26 cellular contexts compared by ENCODE assay signal in the genomic region with DNA sequence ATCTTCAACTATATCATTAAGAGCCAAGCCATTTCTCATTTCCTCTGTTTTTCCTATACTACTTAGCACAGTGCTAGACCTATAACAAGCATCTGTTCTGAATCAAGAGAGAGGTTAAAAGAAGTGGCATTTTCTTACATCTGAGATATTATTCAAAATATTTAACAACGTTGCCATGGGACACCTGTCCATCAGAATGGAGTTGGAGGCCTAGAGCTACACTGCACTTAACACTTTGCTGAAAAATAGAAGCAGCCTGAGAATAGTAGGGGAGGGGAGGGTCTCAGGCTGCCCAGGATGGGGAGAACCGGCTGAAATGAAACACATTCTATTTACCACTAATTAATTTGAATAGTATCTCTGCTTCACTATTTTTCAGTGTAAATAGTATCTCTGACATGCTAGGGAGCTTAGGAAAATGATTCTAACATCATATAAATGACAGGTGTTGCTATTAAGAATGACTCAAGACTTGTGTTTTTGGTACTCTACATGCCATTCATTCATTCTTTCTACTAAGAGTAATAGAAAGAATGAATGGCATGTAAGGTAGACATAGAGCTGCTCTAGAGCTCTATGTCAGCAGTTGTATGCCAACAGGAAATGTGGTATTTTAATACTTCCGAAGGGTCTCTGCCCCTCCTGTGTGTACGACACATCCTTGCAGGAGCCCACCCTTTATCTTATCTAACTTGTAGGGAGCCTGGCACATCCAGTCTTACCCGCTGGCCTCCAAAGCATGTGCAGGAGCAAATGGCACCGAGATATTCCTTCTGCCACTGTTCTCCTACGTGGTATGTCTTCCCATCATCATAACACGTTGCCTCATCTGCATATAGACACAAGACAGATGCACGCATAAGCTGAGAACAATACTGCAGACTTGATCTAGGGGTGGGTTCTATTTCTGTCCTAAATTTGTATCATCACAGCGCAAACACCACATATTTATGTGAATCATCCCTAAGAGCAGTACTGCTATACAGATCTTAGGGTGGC. TPM values are rescaled to one million over a fixed set of nuclear protein-coding genes. Genes with fewer than 3 reads are reported as not detected.
DNase-seq lines count a peak whose midpoint lies in the region; ATAC-seq, FAIRE-seq and TF ChIP-seq lines count a peak whose summit lies in the region.
"Had no signal": no experiment of that assay in that cellular context is flagged by ENCODE, and none has a peak within 500 bp of the region (broad histone marks: within the 10 kb centered on the region; RNA-seq: fewer than 3 reads in every experiment).

No MANE protein-coding gene starts in this region.

- H3K9me3 ChIP-seq in fibroblast of lung (ENCODE audit: control insufficient read depth, insufficient read depth, low read depth, low read length) = no peaks in the 10 kb centered on the region
- H3K9me3 ChIP-seq: adrenal gland, gastrocnemius medialis, lower lobe of right lung, tibial artery had no signal

- H3K4me1 ChIP-seq in fibroblast of lung (ENCODE audit: control insufficient read depth, extremely low read depth, insufficient read depth, low read length) = peaks cover 3% of the 10 kb centered on the region
- H3K4me1 ChIP-seq: adrenal gland, gastrocnemius medialis, lower lobe of right lung, tibial artery had no signal

- H3K79me2 ChIP-seq in fibroblast of lung (ENCODE audit: control insufficient read depth, insufficient read depth, low read length) = no peaks in the 10 kb centered on the region

- TF ChIP-seq CTCF in WTC11 (IDR thresholded peaks at IDR 0.05) = no peak
- no peak for TF ChIP-seq CTCF in fibroblast of lung (conservative IDR thresholded peaks at IDR 0.05 in 1 of 2, IDR thresholded peaks at IDR 0.05 in 1 of 2; ENCODE audit: low read depth in 1 of 2, low read length in 2 of 2)
- TF ChIP-seq CTCF in progenitor cell of endocrine pancreas (IDR thresholded peaks at IDR 0.05; ENCODE audit: unreplicated experiment) = no peak
- TF ChIP-seq CTCF in type B pancreatic cell (conservative IDR thresholded peaks at IDR 0.05) = no peak

- H3K27me3 Mint-ChIP-seq in WTC11 (ENCODE audit: low read depth) (no peaks in the 10 kb centered on the region), progenitor cell of endocrine pancreas (no peaks in the 10 kb centered on the region), type B pancreatic cell (no peaks in the 10 kb centered on the region)
- H3K27me3 Mint-ChIP-seq: activated CD4-positive, alpha-beta memory T cell treated with anti-CD3 and anti-CD28 coated beads, Interleukin-2, amount 10 ng/mL, durations not matched to agents 7 days and 5 days; stimulated activated naive CD8-positive, alpha-beta T cell treated with anti-CD3 and anti-CD28 coated beads, Interleukin-15, Interleukin-2, amounts not matched to agents 100 ng/mL and 50 ng/mL, for 24 hours had no signal

- H3K4me3 Mint-ChIP-seq in WTC11 (no peak overlapping the region), progenitor cell of endocrine pancreas (ENCODE audit: low read depth) (no peak overlapping the region), type B pancreatic cell (no peak overlapping the region)
- H3K4me3 Mint-ChIP-seq: activated CD4-positive, alpha-beta memory T cell treated with anti-CD3 and anti-CD28 coated beads, Interleukin-2, amount 10 ng/mL, durations not matched to agents 7 days and 5 days; stimulated activated naive CD8-positive, alpha-beta T cell treated with anti-CD3 and anti-CD28 coated beads, Interleukin-15, Interleukin-2, amounts not matched to agents 100 ng/mL and 50 ng/mL, for 24 hours had no signal

- no peak overlapping the region for H3K4me2 ChIP-seq in fibroblast of lung (ENCODE audit: extremely low read depth, insufficient read depth, low read length)

- H3K36me3 ChIP-seq in fibroblast of lung (ENCODE audit: control insufficient read depth, insufficient read depth, low read length) = peaks cover 31% of the 10 kb centered on the region

- H3K9me3 Mint-ChIP-seq in WTC11 (no peaks in the 10 kb centered on the region), progenitor cell of endocrine pancreas (ENCODE audit: low read depth) (no peaks in the 10 kb centered on the region), type B pancreatic cell (no peaks in the 10 kb centered on the region)
- H3K9me3 Mint-ChIP-seq: activated CD4-positive, alpha-beta memory T cell treated with anti-CD3 and anti-CD28 coated beads, Interleukin-2, amount 10 ng/mL, durations not matched to agents 7 days and 5 days; stimulated activated naive CD8-positive, alpha-beta T cell treated with anti-CD3 and anti-CD28 coated beads, Interleukin-15, Interleukin-2, amounts not matched to agents 100 ng/mL and 50 ng/mL, for 24 hours had no signal

- H3K4me3 ChIP-seq in fibroblast of lung (replicated peaks in 1 of 4; ENCODE audit: control extremely low read depth in 1 of 4, insufficient read depth in 1 of 4, low read depth in 3 of 4, low read length in 4 of 4) = no peak overlapping the region
- H3K4me3 ChIP-seq: adrenal gland, gastrocnemius medialis, lower lobe of right lung, tibial artery had no signal

- no peaks in the 10 kb centered on the region for H3K4me1 Mint-ChIP-seq in WTC11
- H3K4me1 Mint-ChIP-seq in progenitor cell of endocrine pancreas (ENCODE audit: low read depth) = peaks cover 8% of the 10 kb centered on the region
- no peaks in the 10 kb centered on the region for H3K4me1 Mint-ChIP-seq in type B pancreatic cell (ENCODE audit: unreplicated experiment)
- H3K4me1 Mint-ChIP-seq: activated CD4-positive, alpha-beta memory T cell treated with anti-CD3 and anti-CD28 coated beads, Interleukin-2, amount 10 ng/mL, durations not matched to agents 7 days and 5 days had no signal

- H4K20me1 ChIP-seq in fibroblast of lung (ENCODE audit: control insufficient read depth, extremely low read depth, insufficient read depth, low read length) = no peaks in the 10 kb centered on the region

- ATAC-seq in WTC11 (no peak), HG02870 (IDR thresholded peaks at IDR 0.05; ENCODE audit: unreplicated experiment) (no peak)
- ATAC-seq: gastrocnemius medialis had no signal

- no peak overlapping the region for H3K27ac ChIP-seq in fibroblast of lung (ENCODE audit: insufficient read depth, low read length)
- H3K27ac ChIP-seq: adrenal gland, gastrocnemius medialis, HL-60, lower lobe of right lung, tibial artery had no signal

- peaks cover 62% of the 10 kb centered on the region for H3K36me3 Mint-ChIP-seq in WTC11
- H3K36me3 Mint-ChIP-seq in progenitor cell of endocrine pancreas (ENCODE audit: insufficient read depth) = peaks cover 59% of the 10 kb centered on the region
- H3K36me3 Mint-ChIP-seq in type B pancreatic cell = peaks cover 42% of the 10 kb centered on the region

- no peak overlapping the region for H2AFZ ChIP-seq in fibroblast of lung (ENCODE audit: low read length)

- no peaks in the 10 kb centered on the region for H3K27me3 ChIP-seq in fibroblast of lung (ENCODE audit: control insufficient read depth, insufficient read depth, low read length)
- H3K27me3 ChIP-seq: adrenal gland, gastrocnemius medialis, tibial artery had no signal

- CTCF ChIA-PET in WTC11 (lab: Charles Lee) = no interaction called here

- POLR2A ChIA-PET in WTC11 (lab: Charles Lee) = no interaction called here

- peak overlapping the region; percentile 33; the same call in 1 of the 2 replicates for H3K27ac Mint-ChIP-seq in WTC11
- H3K27ac Mint-ChIP-seq in progenitor cell of endocrine pancreas = peak overlapping the region; percentile 78
- H3K27ac Mint-ChIP-seq in type B pancreatic cell = no peak overlapping the region
- H3K27ac Mint-ChIP-seq: activated CD4-positive, alpha-beta memory T cell treated with anti-CD3 and anti-CD28 coated beads, Interleukin-2, amount 10 ng/mL, durations not matched to agents 7 days and 5 days; stimulated activated naive CD8-positive, alpha-beta T cell treated with anti-CD3 and anti-CD28 coated beads, Interleukin-15, Interleukin-2, amounts not matched to agents 100 ng/mL and 50 ng/mL, for 24 hours had no signal

- H3K9ac ChIP-seq in fibroblast of lung (ENCODE audit: insufficient read depth, low read length) = no peak overlapping the region

- no peak for FAIRE-seq in GM19239 (lab: Jason Lieb, UNC)

- DNase-seq in NCI-H1436 (lab: John Stamatoyannopoulos, UW) (peak; percentile 35), NCI-H1436 treated with DMSO at 0.1 percent for 48 hours (lab: John Stamatoyannopoulos, UW) (no peak), WTC11 (ENCODE audit: low spot score) (no peak), fibroblast of lung (ENCODE audit: low read depth in 2 of 2) (peak; percentile 15 to 30), progenitor cell of endocrine pancreas (ENCODE audit: low spot score, unreplicated experiment) (no peak), type B pancreatic cell (ENCODE audit: extremely low spot score, unreplicated experiment) (no peak), GM19239 (ENCODE audit: insufficient read length, low spot score) (no peak)
- DNase-seq: 8988T; activated CD4-positive, alpha-beta memory T cell treated with anti-CD3 and anti-CD28 coated beads, Interleukin-2, amount 10 ng/mL, durations not matched to agents 7 days and 5 days; activated gamma-delta T cell treated with Interleukin-2 at 50 U/mL for 16 hours; activated T-cell treated with anti-CD3 and anti-CD28 coated beads for 4 hours; adrenal gland; caudate nucleus; COR-L47; gastrocnemius medialis; hypothalamus; islet precursor cell; lower lobe of right lung; MM.1S; NCI-H146; NCI-H2171; NCI-H69; tibial artery had no signal

RNA-seq across cellular contexts. Expression of a gene that starts 52.6 kb away (rescaled TPM):
- 285 to 309 TPM (median 290 TPM) in 3 replicates for total RNA-seq in WTC11 (2021)
- 35.4 and 40.3 TPM in 2 replicates for total RNA-seq in fibroblast of lung
- 92.7 and 119 TPM in 2 replicates for polyA plus RNA-seq in fibroblast of lung
- polyA plus RNA-seq in fibroblast of lung (2012) = 131 and 194 TPM in 2 replicates
- 62.0 and 116 TPM in 2 replicates for polyA minus RNA-seq in fibroblast of lung (ENCODE audit: low replicate concordance)
- 145 and 148 TPM in 2 replicates for total RNA-seq in progenitor cell of endocrine pancreas
- total RNA-seq in type B pancreatic cell (ENCODE audit: low replicate concordance) = 119 and 152 TPM in 2 replicates

Comparison
In these comparisons a context has a peak if more than half of its experiments do, and no peak if none do; other contexts are left out.
1. DNase-seq: peak in NCI-H1436 (single experiment) and fibroblast of lung (2 of 2); none in NCI-H1436 treated with DMSO at 0.1 percent for 48 hours (single experiment), WTC11 (single experiment), progenitor cell of endocrine pancreas (single experiment), type B pancreatic cell (single experiment) and GM19239 (single experiment).